ENCODE assay signal across 23 cellular contexts in genomic region chrX:153773741-153774575, GRCh38. TPM values are rescaled to one million over a fixed set of nuclear protein-coding genes. Genes with fewer than 3 reads are reported as not detected.
DNase-seq lines count a peak whose midpoint lies in the region; ATAC-seq, FAIRE-seq and TF ChIP-seq lines count a peak whose summit lies in the region.
"Had no signal": no experiment of that assay in that cellular context is flagged by ENCODE, and none has a peak within 500 bp of the region (broad histone marks: within the 10 kb centered on the region; RNA-seq: fewer than 3 reads in every experiment).

No MANE protein-coding gene starts in this region.

- intact Hi-C loops in right lobe of liver (cut with DNase I) = no loop called here
- intact Hi-C loops in HepG2 (cut with micrococcal nuclease; ENCODE audit: unreplicated experiment) = no loop called here
- intact Hi-C loops in aorta (cut with DNase I) = no loop called here

- TF ChIP-seq CTCF in right lobe of liver (IDR thresholded peaks at IDR 0.05) = no peak
- no peak for TF ChIP-seq CTCF in HepG2 (CRISPR knock-in tag; IDR thresholded peaks at IDR 0.05)

- no peak for FAIRE-seq in HepG2 (lab: Jason Lieb, UNC)
- FAIRE-seq: astrocyte, G401.6, small intestine had no signal

- H3K9me3 ChIP-seq in right lobe of liver (no peaks in the 10 kb centered on the region), HepG2 (ENCODE audit: low read length) (no peaks in the 10 kb centered on the region), aorta (ENCODE audit: control insufficient read depth, low read length) (no peaks in the 10 kb centered on the region)
- H3K9me3 ChIP-seq: thyroid gland had no signal

- TF ChIP-seq EP300 in HepG2 (IDR thresholded peaks at IDR 0.05; ENCODE audit: low read depth in 2 of 2, low read length in 2 of 2) = no peak
- TF ChIP-seq EP300 in HepG2 (CRISPR knock-in tag; IDR thresholded peaks at IDR 0.05; ENCODE audit: borderline replicate concordance) = no peak

- H3K36me3 ChIP-seq in right lobe of liver (no peaks in the 10 kb centered on the region), HepG2 (replicated peaks in 1 of 2; ENCODE audit: control insufficient read depth in 1 of 2, insufficient read depth in 2 of 2, low read length in 2 of 2) (no peaks in the 10 kb centered on the region), aorta (ENCODE audit: control insufficient read depth in 1 of 2, insufficient read depth in 2 of 2, low read length in 1 of 2) (no peaks in the 10 kb centered on the region)
- H3K36me3 ChIP-seq: thyroid gland had no signal

- in situ Hi-C loops in HepG2 (cut with HindIII; ENCODE audit: extremely low pct_ligation_motif_present, low pct_unique_long_range_greater_than_20kb) = no loop called here

- no peak for TF ChIP-seq RAD21 in HepG2 (CRISPR knock-in tag; IDR thresholded peaks at IDR 0.05)

- TF ChIP-seq POLR2A in right lobe of liver (IDR thresholded peaks at IDR 0.05) (no peak), HepG2 (IDR thresholded peaks at IDR 0.05; ENCODE audit: insufficient read depth in 1 of 2, low read depth in 2 of 2, low read length in 2 of 2) (no peak)

- no peak overlapping the region for H3K4me2 ChIP-seq in HepG2 (ENCODE audit: low read depth, low read length)

- H3K4me1 ChIP-seq in right lobe of liver (no peaks in the 10 kb centered on the region), HepG2 (ENCODE audit: insufficient read depth, low read length) (no peaks in the 10 kb centered on the region), aorta (ENCODE audit: control insufficient read depth in 1 of 2, insufficient read depth in 2 of 2, low read length in 2 of 2) (no peaks in the 10 kb centered on the region)
- H3K4me1 ChIP-seq: thyroid gland had no signal

- no peak overlapping the region for H3K27ac ChIP-seq in right lobe of liver
- no peak overlapping the region for H3K27ac ChIP-seq in HepG2 (ENCODE audit: extremely low read length, insufficient read depth, low read length)
- no peak overlapping the region for H3K27ac ChIP-seq in aorta (ENCODE audit: low read depth in 1 of 2, low read length in 2 of 2)
- H3K27ac ChIP-seq: thyroid gland had no signal

- POLR2A ChIA-PET in HepG2 (lab: Yijun Ruan, JAX) = no interaction called here

- H3K4me3 ChIP-seq in right lobe of liver = no peak overlapping the region
- H3K4me3 ChIP-seq in HepG2 (replicated peaks in 1 of 3; ENCODE audit: insufficient read depth in 1 of 3, low read depth in 2 of 3, low read length in 3 of 3) = no peak overlapping the region
- no peak overlapping the region for H3K4me3 ChIP-seq in aorta (ENCODE audit: low read length in 2 of 2)
- H3K4me3 ChIP-seq: thyroid gland had no signal

- H4K20me1 ChIP-seq in HepG2 (ENCODE audit: insufficient read depth, low read length) = no peaks in the 10 kb centered on the region

- no peak overlapping the region for H3K9ac ChIP-seq in HepG2 (ENCODE audit: insufficient read depth, low read depth, low read length)

- no peak overlapping the region for H2AFZ ChIP-seq in HepG2 (ENCODE audit: low read length)

- H3K27me3 ChIP-seq in right lobe of liver = no peaks in the 10 kb centered on the region
- no peaks in the 10 kb centered on the region for H3K27me3 ChIP-seq in HepG2 (ENCODE audit: control insufficient read depth in 1 of 2, insufficient read depth in 2 of 2, low read length in 2 of 2)
- no peaks in the 10 kb centered on the region for H3K27me3 ChIP-seq in aorta (ENCODE audit: control insufficient read depth in 1 of 2, insufficient read depth in 2 of 2, low read length in 1 of 2)
- H3K27me3 ChIP-seq: thyroid gland had no signal

- CTCF ChIA-PET in HepG2 (lab: Yijun Ruan, JAX; ENCODE audit: low intra/inter-chr PET ratio, low total read pairs) = no interaction called here

- ATAC-seq in right lobe of liver = no peak
- ATAC-seq in HepG2 = no peak
- no peak for ATAC-seq in aorta (ENCODE audit: low FRiP score)
- ATAC-seq: naive thymus-derived CD8-positive, alpha-beta T cell had no signal

- no peaks in the 10 kb centered on the region for H3K79me2 ChIP-seq in HepG2 (ENCODE audit: insufficient read depth, low read length)

- WGBS in right lobe of liver (ENCODE audit: insufficient coverage, low coverage, low lambda C conversion rate, missing lambda C conversion rate) = no CpG with 5 or more reads among the region's 48 CpGs
- WGBS in HepG2 (ENCODE audit: low lambda C conversion rate) = no CpG with 5 or more reads among the region's 48 CpGs
- 94 to 96% methylated on average over 43 to 48 of the region's 48 CpGs for WGBS in aorta, 2 donors

- no TSS peak for BruUV-seq in HepG2 (replicated peaks; lab: Mats Ljungman, UMichigan)

- peak in 2 of 3 donors; percentile 19 to 51 for DNase-seq in right lobe of liver
- DNase-seq in HepG2 (ENCODE audit: low spot score) = no peak
- peak; percentile 3 for DNase-seq in iPS-NIHi11 (ENCODE audit: low spot score)
- DNase-seq in aorta = peak; percentile 42 to 75
- DNase-seq in NCI-H524 treated with DMSO at 0.1 percent for 48 hours (lab: John Stamatoyannopoulos, UW) = no peak
- no peak for DNase-seq in NCI-H2107 (lab: John Stamatoyannopoulos, UW)
- DNase-seq: activated CD4-positive, alpha-beta T cell treated with anti-CD3 and anti-CD28 coated beads, Interleukin-2, amount 50 U/mL, for 4 hours; activated naive CD4-positive, alpha-beta T cell treated with Interleukin-2 at 50 U/mL for 16 hours; activated T-cell treated with anti-CD3 and anti-CD28 coated beads for 4 hours; CD4-positive, CD25-positive, alpha-beta regulatory T cell; cerebellar nuclear complex; effector CD4-positive, alpha-beta T cell; foreskin melanocyte; hypothalamus; islet precursor cell; naive thymus-derived CD8-positive, alpha-beta T cell; NCI-H510A; small intestine; stimulated activated CD4-positive, alpha-beta T cell treated with anti-CD3 and anti-CD28 coated beads, Interleukin-2, amount 100 ng/mL, for 48 hours; stimulated activated naive CD4-positive, alpha-beta T cell treated with Interleukin-2 at 50 U/mL for 16 hours; thyroid gland had no signal

RNA-seq across cellular contexts. Expression of gene SRPK3, which starts 6.9 kb away (rescaled TPM):
- total RNA-seq in right lobe of liver = not detected
- total RNA-seq in HepG2 (2016; rRNA removed; fragmentation: Illumina TruSeq; extraction: Trizol) = 0.22 TPM in 1 of 2 replicates, not detected in the other
- not detected in 2 replicates for total RNA-seq in HepG2 (2016; cell fraction: cytosol; rRNA removed; fragmentation: Illumina TruSeq; extraction: Trizol; ENCODE audit: low read depth)
- 0.09 TPM in 1 of 2 replicates, not detected in the other for total RNA-seq in HepG2 (2016; cell fraction: insoluble cytoplasmic fraction; rRNA removed; fragmentation: Illumina TruSeq; extraction: Trizol)
- total RNA-seq in HepG2 (2016; cell fraction: membrane; rRNA removed; fragmentation: Illumina TruSeq; extraction: Trizol) = 0.07 TPM in 1 of 2 replicates, not detected in the other
- not detected in 2 replicates for total RNA-seq in HepG2 (2016; cell fraction: nucleus; rRNA removed; fragmentation: Illumina TruSeq; extraction: Trizol)
- 0.10 and 0.30 TPM in 2 replicates for polyA plus RNA-seq in HepG2 (2011; rRNA removed)
- 0.03 and 0.13 TPM in 2 replicates for polyA plus RNA-seq in HepG2 (2011; cell fraction: cytosol; rRNA removed)
- 0.93 and 2.1 TPM in 2 replicates for polyA plus RNA-seq in HepG2 (2011; cell fraction: nucleus; rRNA removed)
- 0.07 and 0.15 TPM in 2 replicates for polyA plus RNA-seq in HepG2 (2012)
- 0.16 and 0.37 TPM in 2 replicates for polyA plus RNA-seq in HepG2 (2016; cell fraction: cytosol; fragmentation: Illumina TruSeq; extraction: Trizol; ENCODE audit: low read depth)
- not detected in 2 replicates for polyA plus RNA-seq in HepG2 (2016; cell fraction: insoluble cytoplasmic fraction; fragmentation: Illumina TruSeq; extraction: Trizol; ENCODE audit: low read depth)
- 0.14 TPM in 1 of 2 replicates, not detected in the other for polyA plus RNA-seq in HepG2 (2016; cell fraction: membrane; fragmentation: Illumina TruSeq; extraction: Trizol; ENCODE audit: low read depth)
- polyA plus RNA-seq in HepG2 (2016; cell fraction: nucleus; fragmentation: Illumina TruSeq; extraction: Trizol; ENCODE audit: insufficient read depth, low read depth) = 0.57 TPM in 1 of 2 replicates, not detected in the other
- 0.06 TPM in 1 of 2 replicates, not detected in the other for polyA minus RNA-seq in HepG2 (2011; rRNA and poly(A)+ RNA removed; ENCODE audit: low replicate concordance)
- not detected in 2 replicates for polyA minus RNA-seq in HepG2 (2011; cell fraction: cytosol; rRNA and poly(A)+ RNA removed)
- not detected in 2 replicates for polyA minus RNA-seq in HepG2 (2011; cell fraction: nucleus; rRNA and poly(A)+ RNA removed)
- total RNA-seq in aorta = 1 to 10 TPM; 5.4 to 8.0 TPM
- polyA plus RNA-seq in aorta = 10 to 100 TPM in 1 of 2 donors, 1 to 10 TPM in 1; 1.1 to 11.0 TPM
- total RNA-seq: astrocyte; CD4-positive, CD25-positive, alpha-beta regulatory T cell; naive thymus-derived CD8-positive, alpha-beta T cell had no signal
- polyA plus RNA-seq: CD4-positive, CD25-positive, alpha-beta regulatory T cell; naive thymus-derived CD8-positive, alpha-beta T cell had no signal

RNA-seq across cellular contexts. Expression of gene PLXNB3, which starts 9.9 kb away (rescaled TPM):
- total RNA-seq in right lobe of liver = 1 to 10 TPM in 3 of 6 experiments, under 1 TPM in 3; 0.55 to 1.7 (median 0.94) TPM
- total RNA-seq in HepG2 (2016; rRNA removed; fragmentation: Illumina TruSeq; extraction: Trizol) = 1.2 and 3.0 TPM in 2 replicates
- total RNA-seq in HepG2 (2016; cell fraction: cytosol; rRNA removed; fragmentation: Illumina TruSeq; extraction: Trizol; ENCODE audit: low read depth) = 0.20 and 0.62 TPM in 2 replicates
- 0.51 and 3.2 TPM in 2 replicates for total RNA-seq in HepG2 (2016; cell fraction: insoluble cytoplasmic fraction; rRNA removed; fragmentation: Illumina TruSeq; extraction: Trizol)
- total RNA-seq in HepG2 (2016; cell fraction: membrane; rRNA removed; fragmentation: Illumina TruSeq; extraction: Trizol) = 0.90 and 1.4 TPM in 2 replicates
- total RNA-seq in HepG2 (2016; cell fraction: nucleus; rRNA removed; fragmentation: Illumina TruSeq; extraction: Trizol) = 3.6 and 5.9 TPM in 2 replicates
- 6.9 and 8.1 TPM in 2 replicates for polyA plus RNA-seq in HepG2 (2011; rRNA removed)
- 2.0 and 3.8 TPM in 2 replicates for polyA plus RNA-seq in HepG2 (2011; cell fraction: cytosol; rRNA removed)
- polyA plus RNA-seq in HepG2 (2011; cell fraction: nucleus; rRNA removed) = 40.4 and 58.7 TPM in 2 replicates
- 3.4 and 5.7 TPM in 2 replicates for polyA plus RNA-seq in HepG2 (2012)
- polyA plus RNA-seq in HepG2 (2016; cell fraction: cytosol; fragmentation: Illumina TruSeq; extraction: Trizol; ENCODE audit: low read depth) = 0.61 and 0.93 TPM in 2 replicates
- 1.8 and 2.9 TPM in 2 replicates for polyA plus RNA-seq in HepG2 (2016; cell fraction: insoluble cytoplasmic fraction; fragmentation: Illumina TruSeq; extraction: Trizol; ENCODE audit: low read depth)
- polyA plus RNA-seq in HepG2 (2016; cell fraction: membrane; fragmentation: Illumina TruSeq; extraction: Trizol; ENCODE audit: low read depth) = 2.0 and 2.3 TPM in 2 replicates
- polyA plus RNA-seq in HepG2 (2016; cell fraction: nucleus; fragmentation: Illumina TruSeq; extraction: Trizol; ENCODE audit: insufficient read depth, low read depth) = 20.2 and 27.0 TPM in 2 replicates
- polyA minus RNA-seq in HepG2 (2011; rRNA and poly(A)+ RNA removed; ENCODE audit: low replicate concordance) = 0.68 and 8.0 TPM in 2 replicates
- polyA minus RNA-seq in HepG2 (2011; cell fraction: cytosol; rRNA and poly(A)+ RNA removed) = 5.1 and 5.5 TPM in 2 replicates
- polyA minus RNA-seq in HepG2 (2011; cell fraction: nucleus; rRNA and poly(A)+ RNA removed) = 5.0 and 6.8 TPM in 2 replicates
- total RNA-seq in aorta = 10 to 100 TPM; 18.0 to 18.7 TPM
- polyA plus RNA-seq in aorta = 10 to 100 TPM in 1 of 2 donors, under 1 TPM in 1; 0.38 to 31.4 TPM
- polyA plus RNA-seq: CD4-positive, CD25-positive, alpha-beta regulatory T cell; naive thymus-derived CD8-positive, alpha-beta T cell had no signal

RNA-seq across cellular contexts. Expression of gene IDH3G, which starts 20.2 kb away (rescaled TPM):
- total RNA-seq in right lobe of liver (10 to 100 TPM; 19.4 to 70.1 (median 27.4) TPM), HepG2 (2016; rRNA removed; fragmentation: Illumina TruSeq; extraction: Trizol) (16.2 and 18.7 TPM in 2 replicates), aorta (10 to 100 TPM; 46.8 to 48.4 TPM)
- 13.0 and 13.1 TPM in 2 replicates for total RNA-seq in HepG2 (2016; cell fraction: cytosol; rRNA removed; fragmentation: Illumina TruSeq; extraction: Trizol; ENCODE audit: low read depth)
- total RNA-seq in HepG2 (2016; cell fraction: insoluble cytoplasmic fraction; rRNA removed; fragmentation: Illumina TruSeq; extraction: Trizol) = 17.8 and 20.1 TPM in 2 replicates
- 8.6 and 11.1 TPM in 2 replicates for total RNA-seq in HepG2 (2016; cell fraction: membrane; rRNA removed; fragmentation: Illumina TruSeq; extraction: Trizol)
- total RNA-seq in HepG2 (2016; cell fraction: nucleus; rRNA removed; fragmentation: Illumina TruSeq; extraction: Trizol) = 12.0 and 15.0 TPM in 2 replicates
- polyA plus RNA-seq in HepG2 (2011; rRNA removed) (35.5 and 36.0 TPM in 2 replicates), aorta (10 to 100 TPM; 33.3 to 72.5 TPM)
- polyA plus RNA-seq in HepG2 (2011; cell fraction: cytosol; rRNA removed) = 26.8 and 43.0 TPM in 2 replicates
- 101 and 115 TPM in 2 replicates for polyA plus RNA-seq in HepG2 (2011; cell fraction: nucleus; rRNA removed)
- polyA plus RNA-seq in HepG2 (2012) = 19.4 and 20.6 TPM in 2 replicates
- 11.0 and 12.1 TPM in 2 replicates for polyA plus RNA-seq in HepG2 (2016; cell fraction: cytosol; fragmentation: Illumina TruSeq; extraction: Trizol; ENCODE audit: low read depth)
- polyA plus RNA-seq in HepG2 (2016; cell fraction: insoluble cytoplasmic fraction; fragmentation: Illumina TruSeq; extraction: Trizol; ENCODE audit: low read depth) = 24.4 and 28.5 TPM in 2 replicates
- 10.0 and 10.7 TPM in 2 replicates for polyA plus RNA-seq in HepG2 (2016; cell fraction: membrane; fragmentation: Illumina TruSeq; extraction: Trizol; ENCODE audit: low read depth)
- 28.9 and 29.2 TPM in 2 replicates for polyA plus RNA-seq in HepG2 (2016; cell fraction: nucleus; fragmentation: Illumina TruSeq; extraction: Trizol; ENCODE audit: insufficient read depth, low read depth)
- 56.4 and 152 TPM in 2 replicates for polyA minus RNA-seq in HepG2 (2011; rRNA and poly(A)+ RNA removed; ENCODE audit: low replicate concordance)
- 11.8 and 17.8 TPM in 2 replicates for polyA minus RNA-seq in HepG2 (2011; cell fraction: cytosol; rRNA and poly(A)+ RNA removed)
- polyA minus RNA-seq in HepG2 (2011; cell fraction: nucleus; rRNA and poly(A)+ RNA removed) = 16.5 and 18.6 TPM in 2 replicates

RNA-seq across cellular contexts. Expression of gene SSR4, which starts 20.5 kb away (rescaled TPM):
- total RNA-seq in right lobe of liver = 100 to 1,000 TPM; 150 to 221 (median 205) TPM
- 124 and 214 TPM in 2 replicates for total RNA-seq in HepG2 (2016; rRNA removed; fragmentation: Illumina TruSeq; extraction: Trizol)
- 180 and 198 TPM in 2 replicates for total RNA-seq in HepG2 (2016; cell fraction: cytosol; rRNA removed; fragmentation: Illumina TruSeq; extraction: Trizol; ENCODE audit: low read depth)
- total RNA-seq in HepG2 (2016; cell fraction: insoluble cytoplasmic fraction; rRNA removed; fragmentation: Illumina TruSeq; extraction: Trizol) = 138 and 213 TPM in 2 replicates
- total RNA-seq in HepG2 (2016; cell fraction: membrane; rRNA removed; fragmentation: Illumina TruSeq; extraction: Trizol) = 175 and 187 TPM in 2 replicates
- total RNA-seq in HepG2 (2016; cell fraction: nucleus; rRNA removed; fragmentation: Illumina TruSeq; extraction: Trizol) = 143 and 151 TPM in 2 replicates
- polyA plus RNA-seq in HepG2 (2011; rRNA removed) = 288 and 319 TPM in 2 replicates
- polyA plus RNA-seq in HepG2 (2011; cell fraction: cytosol; rRNA removed) = 276 and 476 TPM in 2 replicates
- polyA plus RNA-seq in HepG2 (2011; cell fraction: nucleus; rRNA removed) = 234 and 252 TPM in 2 replicates
- 198 and 204 TPM in 2 replicates for polyA plus RNA-seq in HepG2 (2012)
- 201 and 218 TPM in 2 replicates for polyA plus RNA-seq in HepG2 (2016; cell fraction: cytosol; fragmentation: Illumina TruSeq; extraction: Trizol; ENCODE audit: low read depth)
- polyA plus RNA-seq in HepG2 (2016; cell fraction: insoluble cytoplasmic fraction; fragmentation: Illumina TruSeq; extraction: Trizol; ENCODE audit: low read depth) = 141 and 145 TPM in 2 replicates
- polyA plus RNA-seq in HepG2 (2016; cell fraction: membrane; fragmentation: Illumina TruSeq; extraction: Trizol; ENCODE audit: low read depth) = 192 and 200 TPM in 2 replicates
- polyA plus RNA-seq in HepG2 (2016; cell fraction: nucleus; fragmentation: Illumina TruSeq; extraction: Trizol; ENCODE audit: insufficient read depth, low read depth) = 301 and 315 TPM in 2 replicates
- 172 and 203 TPM in 2 replicates for polyA minus RNA-seq in HepG2 (2011; rRNA and poly(A)+ RNA removed; ENCODE audit: low replicate concordance)
- 187 and 225 TPM in 2 replicates for polyA minus RNA-seq in HepG2 (2011; cell fraction: cytosol; rRNA and poly(A)+ RNA removed)
- polyA minus RNA-seq in HepG2 (2011; cell fraction: nucleus; rRNA and poly(A)+ RNA removed) = 34.9 TPM in 2 replicates
- total RNA-seq in aorta = 100 to 1,000 TPM; 182 TPM
- 100 to 1,000 TPM; 401 to 633 TPM for polyA plus RNA-seq in aorta

RNA-seq across cellular contexts. Expression of gene ABCD1, which starts 49.3 kb away (rescaled TPM):
- total RNA-seq in right lobe of liver = 10 to 100 TPM in 4 of 6 experiments, 1 to 10 TPM in 2; 8.0 to 20.8 (median 10.9) TPM
- total RNA-seq in HepG2 (2016; rRNA removed; fragmentation: Illumina TruSeq; extraction: Trizol) = 10.1 and 15.9 TPM in 2 replicates
- total RNA-seq in HepG2 (2016; cell fraction: cytosol; rRNA removed; fragmentation: Illumina TruSeq; extraction: Trizol; ENCODE audit: low read depth) = 1.6 and 2.0 TPM in 2 replicates
- 9.1 and 16.2 TPM in 2 replicates for total RNA-seq in HepG2 (2016; cell fraction: insoluble cytoplasmic fraction; rRNA removed; fragmentation: Illumina TruSeq; extraction: Trizol)
- 5.1 and 7.8 TPM in 2 replicates for total RNA-seq in HepG2 (2016; cell fraction: membrane; rRNA removed; fragmentation: Illumina TruSeq; extraction: Trizol)
- 14.6 and 18.2 TPM in 2 replicates for total RNA-seq in HepG2 (2016; cell fraction: nucleus; rRNA removed; fragmentation: Illumina TruSeq; extraction: Trizol)
- polyA plus RNA-seq in HepG2 (2011; rRNA removed) = 11.4 and 15.4 TPM in 2 replicates
- 7.2 and 9.7 TPM in 2 replicates for polyA plus RNA-seq in HepG2 (2011; cell fraction: cytosol; rRNA removed)
- polyA plus RNA-seq in HepG2 (2011; cell fraction: nucleus; rRNA removed) = 50.2 and 59.9 TPM in 2 replicates
- 19.7 and 23.2 TPM in 2 replicates for polyA plus RNA-seq in HepG2 (2012)
- polyA plus RNA-seq in HepG2 (2016; cell fraction: cytosol; fragmentation: Illumina TruSeq; extraction: Trizol; ENCODE audit: low read depth) = 2.1 and 2.2 TPM in 2 replicates
- 8.6 and 12.6 TPM in 2 replicates for polyA plus RNA-seq in HepG2 (2016; cell fraction: insoluble cytoplasmic fraction; fragmentation: Illumina TruSeq; extraction: Trizol; ENCODE audit: low read depth)
- polyA plus RNA-seq in HepG2 (2016; cell fraction: membrane; fragmentation: Illumina TruSeq; extraction: Trizol; ENCODE audit: low read depth) = 4.3 and 5.1 TPM in 2 replicates
- polyA plus RNA-seq in HepG2 (2016; cell fraction: nucleus; fragmentation: Illumina TruSeq; extraction: Trizol; ENCODE audit: insufficient read depth, low read depth) = 34.6 and 36.9 TPM in 2 replicates
- 25.4 and 48.9 TPM in 2 replicates for polyA minus RNA-seq in HepG2 (2011; rRNA and poly(A)+ RNA removed; ENCODE audit: low replicate concordance)
- 19.4 and 20.9 TPM in 2 replicates for polyA minus RNA-seq in HepG2 (2011; cell fraction: cytosol; rRNA and poly(A)+ RNA removed)
- polyA minus RNA-seq in HepG2 (2011; cell fraction: nucleus; rRNA and poly(A)+ RNA removed) = 25.5 and 30.1 TPM in 2 replicates
- total RNA-seq in aorta = 10 to 100 TPM; 11.4 to 15.8 TPM
- 1 to 10 TPM; 8.8 to 9.9 TPM for polyA plus RNA-seq in aorta

Comparison
In these comparisons a context has a peak if more than half of its experiments do, and no peak if none do; other contexts are left out.
1. DNase-seq: peak in right lobe of liver (2 of 3), iPS-NIHi11 (single experiment) and aorta (2 of 2); none in HepG2 (single experiment), NCI-H524 treated with DMSO at 0.1 percent for 48 hours (single experiment) and NCI-H2107 (single experiment).